11 cellular contexts compared by ENCODE assay signal in the genomic region with DNA sequence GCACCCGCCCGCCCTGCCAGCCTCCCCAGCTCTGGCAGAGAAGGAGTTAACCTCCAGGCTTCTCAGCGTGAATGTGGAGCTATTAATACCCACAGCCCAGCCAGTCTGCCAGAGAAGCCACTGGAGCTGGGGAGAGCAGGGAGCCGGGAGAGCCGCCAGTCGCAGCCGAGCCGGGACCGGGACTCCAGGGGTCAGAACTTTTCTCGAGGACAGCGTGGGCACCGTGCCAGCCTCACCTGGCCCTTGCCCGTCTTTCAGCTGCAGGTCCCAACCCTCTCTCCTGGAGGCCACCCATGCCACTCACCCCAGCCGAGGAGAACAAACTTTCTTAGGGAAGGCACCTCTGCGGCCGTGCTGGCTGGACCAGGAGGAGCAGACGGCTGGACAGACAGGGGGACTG. TPM values are rescaled to one million over a fixed set of nuclear protein-coding genes. Genes with fewer than 3 reads are reported as not detected.
DNase-seq lines count a peak whose midpoint lies in the region; ATAC-seq and TF ChIP-seq lines count a peak whose summit lies in the region.
"Had no signal": no experiment of that assay in that cellular context is flagged by ENCODE, and none has a peak within 500 bp of the region (broad histone marks: within the 10 kb centered on the region; RNA-seq: fewer than 3 reads in every experiment).

No MANE protein-coding gene starts in this region.

- H3K4me1 ChIP-seq in HUES64 (ENCODE audit: insufficient read depth, low read length): peaks cover 16% of the 10 kb centered on the region
- H3K4me1 ChIP-seq in sigmoid colon: peaks cover 0 to 13% (median 13%) of the 10 kb centered on the region in 4 donors
- H3K4me1 ChIP-seq in vagina: peaks cover 9% of the 10 kb centered on the region
- H3K4me1 ChIP-seq: transverse colon had no signal

- H3K27ac ChIP-seq in HUES64 (ENCODE audit: low read depth, low read length): no peak overlapping the region
- no peak overlapping the region for H3K27ac ChIP-seq in sigmoid colon
- no peak overlapping the region for H3K27ac ChIP-seq in vagina
- H3K27ac ChIP-seq: transverse colon had no signal

- DNase-seq in anterior cingulate cortex (lab: John Stamatoyannopoulos, UW) (peak in 39 of 58 donors; percentile 6 to 62 (median 27)), hepatic stellate cell (ENCODE audit: low spot score) (peak; percentile 47), sigmoid colon (no peak), vagina (ENCODE audit: extremely low spot score in 2 of 2) (no peak), NAMALWA (ENCODE audit: low spot score) (no peak)
- DNase-seq: KBM-7, NCI-H526 treated with DMSO at 0.1 percent for 48 hours, transverse colon had no signal

- intact Hi-C loops in sigmoid colon (cut with DNase I) (no loop called here), vagina (cut with DNase I) (no loop called here)

- 35% methylated on average over 17 of the region's 17 CpGs for WGBS in HUES64
- WGBS in sigmoid colon, 2 donors: 13 to 31% methylated on average over 17 of the region's 17 CpGs

- H3K9ac ChIP-seq in HUES64 (ENCODE audit: low read depth, low read length): no peak overlapping the region

- no peaks in the 10 kb centered on the region for H3K36me3 ChIP-seq in HUES64 (ENCODE audit: insufficient read depth, low read length)
- no peaks in the 10 kb centered on the region for H3K36me3 ChIP-seq in sigmoid colon
- no peaks in the 10 kb centered on the region for H3K36me3 ChIP-seq in vagina
- H3K36me3 ChIP-seq: transverse colon had no signal

- H3K4me3 ChIP-seq in HUES64 (ENCODE audit: low read length): peak overlapping the region; percentile 43
- peak overlapping the region in 3 of 4 donors; percentile 2 to 40 (median 33) for H3K4me3 ChIP-seq in sigmoid colon
- no peak overlapping the region for H3K4me3 ChIP-seq in vagina
- H3K4me3 ChIP-seq: transverse colon had no signal

- no peak for ATAC-seq in GM21576 (IDR thresholded peaks at IDR 0.05; ENCODE audit: unreplicated experiment)
- ATAC-seq in HG02571 (IDR thresholded peaks at IDR 0.05; ENCODE audit: unreplicated experiment): no peak

- H3K9me3 ChIP-seq in HUES64 (ENCODE audit: insufficient read depth, low read depth, low read length) (no peaks in the 10 kb centered on the region), sigmoid colon (no peaks in the 10 kb centered on the region), vagina (no peaks in the 10 kb centered on the region)
- H3K9me3 ChIP-seq: transverse colon had no signal

- H3K27me3 ChIP-seq in HUES64 (ENCODE audit: insufficient read depth, low read length) (no peaks in the 10 kb centered on the region; the same call in 1 of the 2 replicates), sigmoid colon (peaks cover 0 to 22% (median 9%) of the 10 kb centered on the region in 3 donors), vagina (no peaks in the 10 kb centered on the region)

- TF ChIP-seq CTCF in sigmoid colon (IDR thresholded peaks at IDR 0.05) (no peak), vagina (IDR thresholded peaks at IDR 0.05) (no peak)

- TF ChIP-seq POLR2A in sigmoid colon (IDR thresholded peaks at IDR 0.05) (no peak), vagina (IDR thresholded peaks at IDR 0.05) (no peak)

- no peak for TF ChIP-seq EP300 in sigmoid colon (IDR thresholded peaks at IDR 0.05)

RNA-seq across cellular contexts. Expression of a gene that starts 33.8 kb away (rescaled TPM):
- 37.8 TPM for polyA plus RNA-seq in HUES64 (2013, experiment 1 of 2)
- polyA plus RNA-seq in HUES64 (2013, experiment 2 of 2): 43.9 TPM
- under 1 TPM in 3 of 4 donors, not detected in 1; 0.14 to 0.36 (median 0.33) TPM for total RNA-seq in sigmoid colon
- 1 to 10 TPM in 1 of 3 donors, under 1 TPM in 1, not detected in 1; under 0.01 to 1.3 TPM for polyA plus RNA-seq in sigmoid colon
- total RNA-seq in vagina: 0.25 TPM

RNA-seq across cellular contexts. Expression of a gene that starts 46.8 kb away (rescaled TPM):
- 83.2 TPM for polyA plus RNA-seq in HUES64 (2013, experiment 1 of 2)
- polyA plus RNA-seq in HUES64 (2013, experiment 2 of 2): 69.2 TPM
- 10 to 100 TPM; 48.9 to 85.5 (median 57.0) TPM for total RNA-seq in sigmoid colon
- polyA plus RNA-seq in sigmoid colon: 100 to 1,000 TPM in 1 of 3 donors, 10 to 100 TPM in 2; 40.2 to 101 (median 41.2) TPM
- total RNA-seq in vagina: 72.7 TPM

Comparison
In these comparisons a context has a peak if more than half of its experiments do, and no peak if none do; other contexts are left out.
1. H3K4me3 ChIP-seq: peak in HUES64 (single experiment) and sigmoid colon (3 of 4); none in vagina (0 of 2).
2. DNase-seq: peak in anterior cingulate cortex (39 of 58) and hepatic stellate cell (single experiment); none in sigmoid colon (single experiment), vagina (0 of 2) and NAMALWA (single experiment).